In genomic region chr17:6683081-6683684, GRCh38 we compare ENCODE assay signal across 27 cellular contexts. TPM values are rescaled to one million over a fixed set of nuclear protein-coding genes. Genes with fewer than 3 reads are reported as not detected.
"Had no signal": no experiment of that assay in that cellular context is flagged by ENCODE, and none has a peak within 500 bp of the region (broad histone marks: within the 10 kb centered on the region; RNA-seq: fewer than 3 reads in every experiment).

No MANE protein-coding gene starts in this region.

- H3K4me1 ChIP-seq: gastrocnemius medialis, heart right ventricle, left lung, lower lobe of right lung, sigmoid colon, transverse colon had no signal

- H3K9me3 ChIP-seq: gastrocnemius medialis, heart right ventricle, left lung, lower lobe of right lung, sigmoid colon, thoracic aorta, transverse colon had no signal

- H3K36me3 Mint-ChIP-seq: mesothelial cell of epicardium, natural killer cell had no signal

- H3K9me3 Mint-ChIP-seq: memory B cell; mesothelial cell of epicardium; natural killer cell; stimulated activated naive B cell treated with anti-CD40 and anti-IgM and Interleukin-4, amounts not matched to agents 10 μg/mL and 1 μg/mL and 100 μg/mL, for 72 hours; stimulated activated naive CD8-positive, alpha-beta T cell treated with anti-CD3 and anti-CD28 coated beads, Interleukin-15, amount 100 ng/mL, for 72 hours had no signal

- H3K36me3 ChIP-seq: gastrocnemius medialis, heart right ventricle, left lung, lower lobe of right lung, sigmoid colon, thoracic aorta, transverse colon had no signal

- H3K4me3 ChIP-seq: dorsolateral prefrontal cortex, gastrocnemius medialis, heart right ventricle, left lung, lower lobe of right lung, sigmoid colon, skin epidermis, thoracic aorta, transverse colon had no signal

- DNase-seq: cortex of kidney; dorsolateral prefrontal cortex; effector CD8-positive, alpha-beta T cell; gastrocnemius medialis; heart right ventricle; hypothalamus; left lung; lower lobe of right lung; natural killer cell; sigmoid colon; stimulated activated CD4-positive, alpha-beta T cell treated with anti-CD3 and anti-CD28 coated beads, Interleukin-2, amount 100 ng/mL, for 24 hours; stimulated activated CD4-positive, alpha-beta T cell treated with anti-CD3 and anti-CD28 coated beads, Interleukin-4, amount 100 ng/mL, for 4 hours; stimulated activated naive B cell treated with anti-CD40 and anti-IgM and Interleukin-4, amounts not matched to agents 10 μg/mL and 1 μg/mL and 100 μg/mL, for 72 hours; stimulated activated naive CD8-positive, alpha-beta T cell treated with anti-CD3 and anti-CD28 coated beads, Interleukin-15, amount 100 ng/mL, for 72 hours; substantia nigra; transverse colon had no signal

- H3K27ac ChIP-seq: dorsolateral prefrontal cortex, gastrocnemius medialis, heart right ventricle, left lung, lower lobe of right lung, sigmoid colon, skin epidermis, thoracic aorta, transverse colon had no signal

- ATAC-seq: esophagus mucosa; gastrocnemius medialis; heart right ventricle; left lung; lower lobe of right lung; natural killer cell; stimulated activated naive B cell treated with anti-CD40 and anti-IgM and Interleukin-4, amounts not matched to agents 10 μg/mL and 1 μg/mL and 100 μg/mL, for 72 hours; stimulated activated naive CD8-positive, alpha-beta T cell treated with anti-CD3 and anti-CD28 coated beads, Interleukin-15, amount 100 ng/mL, for 72 hours had no signal

- H3K27ac Mint-ChIP-seq: memory B cell; mesothelial cell of epicardium; natural killer cell; stimulated activated naive B cell treated with anti-CD40 and anti-IgM and Interleukin-4, amounts not matched to agents 10 μg/mL and 1 μg/mL and 100 μg/mL, for 72 hours; stimulated activated naive CD8-positive, alpha-beta T cell treated with anti-CD3 and anti-CD28 coated beads, Interleukin-15, amount 100 ng/mL, for 72 hours had no signal

- H3K4me1 Mint-ChIP-seq: mesothelial cell of epicardium, neural crest cell had no signal

- H3K4me3 Mint-ChIP-seq: memory B cell; mesothelial cell of epicardium; natural killer cell; neural crest cell; stimulated activated naive B cell treated with anti-CD40 and anti-IgM and Interleukin-4, amounts not matched to agents 10 μg/mL and 1 μg/mL and 100 μg/mL, for 72 hours; stimulated activated naive CD8-positive, alpha-beta T cell treated with anti-CD3 and anti-CD28 coated beads, Interleukin-15, amount 100 ng/mL, for 72 hours had no signal

RNA-seq across cellular contexts. Expression of gene SLC13A5, which starts 30.0 kb away (rescaled TPM):
- total RNA-seq: fibroblast of villous mesenchyme, lower lobe of right lung, myocyte, natural killer cell, osteocyte, pulmonary artery endothelial cell, thoracic aorta, transverse colon, ureter had no signal

RNA-seq across cellular contexts. Expression of gene C17orf100, which starts 31.6 kb away (rescaled TPM):
- total RNA-seq: thoracic aorta had no signal
